In genomic region chr1:36703526-36704208, GRCh38 we compare ENCODE assay signal across 1 cellular context.
TF ChIP-seq lines count a peak whose summit lies in the region.

No MANE protein-coding gene starts in this region.

TF ChIP-seq in HepG2, 621 proteins besides CTCF, POLR2A, EP300 and RAD21 (continued from another document):
- no peak for TF ChIP-seq STAT6 (CRISPR knock-in tag; IDR thresholded peaks at IDR 0.05; ENCODE audit: borderline replicate concordance)
- peak; percentile 91 for TF ChIP-seq TFE3 (CRISPR knock-in tag; IDR thresholded peaks at IDR 0.05)
- TF ChIP-seq ASH2L (IDR thresholded peaks at IDR 0.05; ENCODE audit: insufficient read length, low read depth, low read length), result no peak
- TF ChIP-seq ZNF276 (CRISPR knock-in tag; IDR thresholded peaks at IDR 0.05; ENCODE audit: low read depth), result no peak
- no peak for TF ChIP-seq ELK4 (CRISPR knock-in tag; IDR thresholded peaks at IDR 0.05; ENCODE audit: borderline replicate concordance)
- TF ChIP-seq ZFP36 (IDR thresholded peaks at IDR 0.05; ENCODE audit: borderline replicate concordance, low read depth, low read length, partially characterized antibody), result no peak
- no peak for TF ChIP-seq NCOA5 (CRISPR knock-in tag; IDR thresholded peaks at IDR 0.05)
- peak; percentile 91 for TF ChIP-seq STAG1 (CRISPR knock-in tag; IDR thresholded peaks at IDR 0.05)
- TF ChIP-seq SMC3 (IDR thresholded peaks at IDR 0.05; ENCODE audit: low read length), result peak; percentile 44; the same call in 1 of the 2 replicates
- no peak for TF ChIP-seq ZNF577 (CRISPR knock-in tag; IDR thresholded peaks at IDR 0.05; ENCODE audit: borderline replicate concordance, low read depth)
- TF ChIP-seq ZXDC (CRISPR knock-in tag; IDR thresholded peaks at IDR 0.05), result no peak
- no peak for TF ChIP-seq ZNF547 (CRISPR knock-in tag; IDR thresholded peaks at IDR 0.05)
- no peak for TF ChIP-seq ZNF513 (CRISPR knock-in tag; conservative IDR thresholded peaks at IDR 0.05)
- TF ChIP-seq ZBTB40 (IDR thresholded peaks at IDR 0.05), result no peak
- no peak for TF ChIP-seq ZBTB40 (CRISPR knock-in tag; IDR thresholded peaks at IDR 0.05)
- TF ChIP-seq ZUFSP (CRISPR knock-in tag; IDR thresholded peaks at IDR 0.05; ENCODE audit: borderline replicate concordance), result no peak
- no peak for TF ChIP-seq FOXM1 (CRISPR knock-in tag; IDR thresholded peaks at IDR 0.05)
- TF ChIP-seq FOXK2 (IDR thresholded peaks at IDR 0.05), result no peak
- no peak for TF ChIP-seq ZNF614 (CRISPR knock-in tag; IDR thresholded peaks at IDR 0.05; ENCODE audit: borderline replicate concordance)
- no peak for TF ChIP-seq ZNF652 (CRISPR knock-in tag; IDR thresholded peaks at IDR 0.05; ENCODE audit: borderline replicate concordance, low read depth)
- no peak for TF ChIP-seq AGO1 (IDR thresholded peaks at IDR 0.05; ENCODE audit: low read depth, low read length, poor library complexity, severe bottlenecking)
- 0 out of 2 replicates have a peak, but pooled peaks have one; percentile 17 for TF ChIP-seq RXRB (CRISPR knock-in tag; IDR thresholded peaks at IDR 0.05; ENCODE audit: borderline replicate concordance)
